8 cellular contexts compared by ENCODE assay signal in the genomic region with DNA sequence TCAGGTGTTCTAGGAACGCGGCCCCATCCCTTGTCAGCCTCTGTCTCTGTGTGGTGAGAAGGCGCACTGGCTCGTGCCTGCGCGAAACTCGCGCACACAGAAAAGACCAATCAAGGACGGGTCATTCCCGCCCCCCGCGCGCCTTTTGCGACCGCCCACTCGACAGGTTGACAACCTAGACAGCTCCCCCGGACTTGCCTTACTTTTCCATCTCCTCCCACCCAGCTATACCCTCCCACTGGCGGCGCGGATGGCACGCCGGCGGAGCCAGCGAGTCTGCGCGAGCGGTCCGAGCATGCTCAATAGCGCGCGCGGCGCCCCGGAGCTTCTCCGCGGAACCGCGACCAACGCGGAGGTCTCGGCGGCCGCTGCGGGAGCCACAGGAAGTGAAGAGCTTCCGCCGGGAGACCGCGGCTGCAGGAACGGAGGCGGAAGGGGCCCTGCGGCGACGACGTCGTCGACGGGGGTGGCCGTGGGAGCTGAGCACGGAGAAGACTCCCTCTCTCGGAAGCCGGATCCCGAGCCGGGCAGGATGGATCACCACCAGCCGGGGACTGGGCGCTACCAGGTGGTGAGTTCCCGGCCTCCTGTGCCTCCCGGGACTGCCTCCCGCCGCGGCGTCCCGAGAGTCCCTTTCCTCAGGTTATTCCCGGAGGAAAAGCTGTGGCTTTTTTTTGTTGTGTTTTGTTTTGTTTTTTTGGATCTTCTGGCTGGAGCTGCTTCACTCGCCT. TPM values are rescaled to one million over a fixed set of nuclear protein-coding genes. Genes with fewer than 3 reads are reported as not detected.
A peak's percentile ranks its signal among the peaks of the same experiment; 100 is the strongest.
DNase-seq lines count a peak whose midpoint lies in the region; ATAC-seq, FAIRE-seq and TF ChIP-seq lines count a peak whose summit lies in the region.

NDFIP2 (plus strand) TSS at position 202 of the 731 bp plus-strand sequence; CDS start at position 251, 49 bp downstream.

- peak within 1 kb of the TSS; percentile 67 for H3K9ac ChIP-seq in SU-DHL-6 (ENCODE audit: low read length)

- H3K4me1 Mint-ChIP-seq in activated naive CD8-positive, alpha-beta T cell treated with anti-CD3 and anti-CD28 coated beads, Interleukin-2, amount 10 ng/mL, durations not matched to agents 7 days and 5 days, result peaks cover 40% of the 10 kb centered on the region

- H3K79me2 ChIP-seq in SU-DHL-6 (ENCODE audit: insufficient read depth, low read length), result no peaks in the 10 kb centered on the region; the same call in 1 of the 2 replicates

- ATAC-seq in HG02588 (IDR thresholded peaks at IDR 0.05; ENCODE audit: unreplicated experiment) (peak; percentile 91), Right ventricle myocardium inferior (peak; percentile 96), pancreas (peak; percentile 90 to 94 (median 92))
- ATAC-seq in activated naive CD8-positive, alpha-beta T cell treated with anti-CD3 and anti-CD28 coated beads, Interleukin-2, amount 10 ng/mL, durations not matched to agents 7 days and 5 days (ENCODE audit: low read depth), result peak; percentile 84

- H3K4me2 ChIP-seq in SU-DHL-6 (ENCODE audit: low read depth, low read length, poor library complexity, severe bottlenecking), result peak within 1 kb of the TSS; percentile 66

- peaks cover 16% of the 10 kb centered on the region for H3F3A ChIP-seq in SU-DHL-6 (ENCODE audit: insufficient read depth)

- H3K9me3 ChIP-seq in SU-DHL-6 (ENCODE audit: insufficient read depth, low read length), result no peaks in the 10 kb centered on the region
- no peaks in the 10 kb centered on the region for H3K9me3 ChIP-seq in pancreas
- no peaks in the 10 kb centered on the region for H3K9me3 ChIP-seq in thyroid gland

- peaks cover 35% of the 10 kb centered on the region for H3K27me3 Mint-ChIP-seq in activated naive CD8-positive, alpha-beta T cell treated with anti-CD3 and anti-CD28 coated beads, Interleukin-2, amount 10 ng/mL, durations not matched to agents 7 days and 5 days

- CTCF ChIA-PET in GM10248 (lab: Yijun Ruan, JAX), result interaction anchor here (1.0 to 2.0 kb wide), 14 partner anchors 8 to 90 kb away, joined by 3 to 15 read pairs (median 4); no protein-coding TSS in a partner anchor

- no peaks in the 10 kb centered on the region for H3K9me3 Mint-ChIP-seq in activated naive CD8-positive, alpha-beta T cell treated with anti-CD3 and anti-CD28 coated beads, Interleukin-2, amount 10 ng/mL, durations not matched to agents 7 days and 5 days

- peak within 1 kb of the TSS; percentile 97 for H3K4me3 Mint-ChIP-seq in activated naive CD8-positive, alpha-beta T cell treated with anti-CD3 and anti-CD28 coated beads, Interleukin-2, amount 10 ng/mL, durations not matched to agents 7 days and 5 days

- DNase-seq in GM10248 (ENCODE audit: extremely low spot score) (peak; percentile 80), NCI-H1092 treated with DMSO at 0.1 percent for 48 hours (lab: John Stamatoyannopoulos, UW) (peak; percentile 95), Right ventricle myocardium inferior (ENCODE audit: missing footprints) (peak; percentile 92), pancreas (peak; percentile 88 to 96 (median 90)), thyroid gland (peak; percentile 91 to 93)
- peak; percentile 92 for DNase-seq in activated naive CD8-positive, alpha-beta T cell treated with anti-CD3 and anti-CD28 coated beads, Interleukin-2, amount 10 ng/mL, durations not matched to agents 7 days and 5 days

- whole genome bisulfite sequencing in pancreas, 2 donors, result 0% methylated on average over 68 to 74 of the region's 74 CpGs
- WGBS in thyroid gland, 2 donors, result 1 to 5% methylated on average over 19 to 28 of the region's 74 CpGs

- H3K27ac Mint-ChIP-seq in activated naive CD8-positive, alpha-beta T cell treated with anti-CD3 and anti-CD28 coated beads, Interleukin-2, amount 10 ng/mL, durations not matched to agents 7 days and 5 days, result peak within 1 kb of the TSS; percentile 79

- H3K27me3 ChIP-seq in SU-DHL-6 (ENCODE audit: low read length), result no peaks in the 10 kb centered on the region
- H3K27me3 ChIP-seq in pancreas, result no peaks in the 10 kb centered on the region
- H3K27me3 ChIP-seq in thyroid gland, result no peaks in the 10 kb centered on the region

- H3K27ac ChIP-seq in SU-DHL-6 (ENCODE audit: low read depth, low read length) (no peak within 1 kb of the TSS), pancreas (peak within 1 kb of the TSS; percentile 84 to 90 (median 87)), thyroid gland (peak within 1 kb of the TSS; percentile 65 to 79 (median 67))

- TF ChIP-seq CTCF in GM10248 (IDR thresholded peaks at IDR 0.05; ENCODE audit: control extremely low read depth, extremely low read depth, low read depth, missing control alignments) (no peak), SU-DHL-6 (IDR thresholded peaks at IDR 0.05; ENCODE audit: insufficient read depth, low read length, poor library complexity, severe bottlenecking) (no peak), pancreas (IDR thresholded peaks at IDR 0.05) (no peak), thyroid gland (IDR thresholded peaks at IDR 0.05) (no peak)

- FAIRE-seq in pancreas (lab: Jason Lieb, UNC), result no peak

- peak in 1 of 2 donors; percentile 83 for TF ChIP-seq POLR2A in thyroid gland (IDR thresholded peaks at IDR 0.05)

- peaks cover 23 to 39% (median 35%) of the 10 kb centered on the region in 3 donors for H3K4me1 ChIP-seq in pancreas
- peaks cover 11 to 17% of the 10 kb centered on the region in 2 donors for H3K4me1 ChIP-seq in thyroid gland

- intact Hi-C loops in Right ventricle myocardium inferior (cut with DNase I), result loop anchor here (5.0 kb wide), 1 partner anchor 46 kb away; no protein-coding TSS in a partner anchor
- intact Hi-C loops in pancreas (cut with DNase I), result no loop called here
- intact Hi-C loops in thyroid gland (cut with DNase I), result no loop called here

- no peaks in the 10 kb centered on the region for H4K20me1 ChIP-seq in SU-DHL-6 (ENCODE audit: low read depth, low read length)

- H3K36me3 ChIP-seq in SU-DHL-6 (ENCODE audit: low read length) (no peaks in the 10 kb centered on the region), pancreas (no peaks in the 10 kb centered on the region), thyroid gland (no peaks in the 10 kb centered on the region)

- peaks cover 5% of the 10 kb centered on the region for H3K36me3 Mint-ChIP-seq in activated naive CD8-positive, alpha-beta T cell treated with anti-CD3 and anti-CD28 coated beads, Interleukin-2, amount 10 ng/mL, durations not matched to agents 7 days and 5 days

- H3K4me3 ChIP-seq in SU-DHL-6 (ENCODE audit: insufficient read depth, low read length, poor library complexity, severe bottlenecking), result peak within 1 kb of the TSS; percentile 69
- peak within 1 kb of the TSS; percentile 41 to 75 (median 70) for H3K4me3 ChIP-seq in pancreas
- peak within 1 kb of the TSS; percentile 63 to 93 (median 89) for H3K4me3 ChIP-seq in thyroid gland (replicated peaks in 1 of 3)

- H2AFZ ChIP-seq in SU-DHL-6 (ENCODE audit: low read depth, low read length, severe bottlenecking), result peak within 1 kb of the TSS; percentile 47

- H3K9me2 ChIP-seq in SU-DHL-6 (replicated peaks; ENCODE audit: insufficient read depth, low read length), result no peaks in the 10 kb centered on the region

- POLR2A ChIA-PET in GM10248 (lab: Yijun Ruan, JAX), result interaction anchor here (0.6 kb wide), 1 partner anchor 9 kb away, joined by 3 read pairs; no protein-coding TSS in a partner anchor
- POLR2A ChIA-PET in activated naive CD8-positive, alpha-beta T cell treated with anti-CD3 and anti-CD28 coated beads, Interleukin-2, amount 10 ng/mL, durations not matched to agents 7 days and 5 days (lab: Charles Lee), result interaction anchor here (0.5 to 1.8 kb wide), 8 partner anchors 10 to 162 kb away, joined by 3 to 14 read pairs (median 3); no protein-coding TSS in a partner anchor

RNA-seq across cellular contexts. Expression of gene NDFIP2, which starts in this region (rescaled TPM):
- total RNA-seq in activated naive CD8-positive, alpha-beta T cell treated with anti-CD3 and anti-CD28 coated beads, Interleukin-2, amount 10 ng/mL, durations not matched to agents 7 days and 5 days, result 1 to 10 TPM; 6.7 to 9.8 TPM
- 36.4 TPM for total RNA-seq in Right ventricle myocardium inferior
- 10 to 100 TPM; 19.5 to 35.0 (median 24.4) TPM for total RNA-seq in pancreas
- polyA plus RNA-seq in pancreas, result 10 to 100 TPM in 1 of 2 donors, 1 to 10 TPM in 1; 6.3 to 15.0 TPM
- total RNA-seq in thyroid gland, result 10 to 100 TPM; 19.4 to 31.3 (median 23.7) TPM
